In the genomic region with DNA sequence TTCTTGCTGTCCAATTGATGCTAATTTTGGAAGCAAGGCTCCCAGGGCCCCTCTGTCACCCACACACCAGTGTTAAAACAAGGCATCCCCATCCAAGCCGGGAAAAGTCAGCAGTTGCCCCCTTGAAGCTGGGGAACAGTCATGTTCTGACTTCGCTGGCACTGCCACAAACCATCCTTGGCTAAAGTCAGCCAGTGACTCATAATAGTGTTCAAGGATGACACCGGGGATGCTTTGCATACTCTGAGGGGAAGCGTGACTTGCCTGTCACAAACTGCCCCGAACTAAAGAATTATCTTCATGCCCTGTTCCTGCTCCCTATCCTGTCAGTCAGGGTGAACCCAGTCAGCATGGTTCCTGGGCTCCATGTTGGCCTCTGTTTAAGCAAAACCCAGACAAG, we compare ENCODE assay signal across 8 cellular contexts. TPM values are rescaled to one million over a fixed set of nuclear protein-coding genes. Genes with fewer than 3 reads are reported as not detected.
DNase-seq lines count a peak whose midpoint lies in the region; ATAC-seq and TF ChIP-seq lines count a peak whose summit lies in the region.

No MANE protein-coding gene starts in this region.

- H3K36me3 ChIP-seq in upper lobe of left lung (no peaks in the 10 kb centered on the region), Peyer's patch (no peaks in the 10 kb centered on the region), stomach (no peaks in the 10 kb centered on the region)

- intact Hi-C loops in stomach (cut with DNase I; ENCODE audit: low total_unique reads), result no loop called here

- TF ChIP-seq EP300 in upper lobe of left lung (IDR thresholded peaks at IDR 0.05) (no peak), stomach (IDR thresholded peaks at IDR 0.05) (no peak)

- ATAC-seq in HG02970 (IDR thresholded peaks at IDR 0.05; ENCODE audit: low FRiP score, unreplicated experiment) (peak; percentile 73), upper lobe of left lung (ENCODE audit: low FRiP score in 2 of 2) (peak; percentile 28 to 48)

- WGBS in upper lobe of left lung, 2 donors, result 57 to 67% methylated on average over 5 of the region's 5 CpGs
- 61 to 81% (median 69%) methylated on average over 5 of the region's 5 CpGs for WGBS in stomach, 5 donors

- H3K27me3 ChIP-seq in upper lobe of left lung (no peaks in the 10 kb centered on the region), Peyer's patch (no peaks in the 10 kb centered on the region), stomach (no peaks in the 10 kb centered on the region)

- H3K27ac ChIP-seq in upper lobe of left lung (peak overlapping the region in 3 of 4 donors; percentile 3 to 63 (median 62)), Peyer's patch (peak overlapping the region in 1 of 4 donors; percentile 93), stomach (peak overlapping the region in 2 of 5 donors; percentile 8 to 67)

- TF ChIP-seq POLR2A in upper lobe of left lung (IDR thresholded peaks at IDR 0.05) (no peak), Peyer's patch (IDR thresholded peaks at IDR 0.05) (no peak), stomach (IDR thresholded peaks at IDR 0.05) (no peak)

- TF ChIP-seq CTCF in upper lobe of left lung (IDR thresholded peaks at IDR 0.05) (no peak), Peyer's patch (IDR thresholded peaks at IDR 0.05) (no peak), stomach (IDR thresholded peaks at IDR 0.05) (no peak)

- H3K4me1 ChIP-seq in upper lobe of left lung, result peaks cover 0 to 15% (median 11%) of the 10 kb centered on the region in 4 donors
- peaks cover 0 to 43% (median 9%) of the 10 kb centered on the region in 4 donors for H3K4me1 ChIP-seq in Peyer's patch
- H3K4me1 ChIP-seq in stomach, result peaks cover 0 to 28% (median 13%) of the 10 kb centered on the region in 4 donors

- H3K9me3 ChIP-seq in upper lobe of left lung, result no peaks in the 10 kb centered on the region
- H3K9me3 ChIP-seq in Peyer's patch, result no peaks in the 10 kb centered on the region
- no peaks in the 10 kb centered on the region for H3K9me3 ChIP-seq in stomach

- peak; percentile 14 for DNase-seq in stimulated activated CD4-positive, alpha-beta T cell treated with anti-CD3 and anti-CD28 coated beads, Interleukin-1b, Interleukin-23, amount 100 ng/mL, for 48 hours
- no peak for DNase-seq in stimulated activated CD4-positive, alpha-beta T cell treated with anti-CD3 and anti-CD28 coated beads, Interleukin-2, amount 100 ng/mL, for 24 hours
- DNase-seq in RPMI7951 (ENCODE audit: low read depth), result peak; percentile 71
- peak in 1 of 2 donors; percentile 45 for DNase-seq in upper lobe of left lung
- no peak for DNase-seq in Peyer's patch
- DNase-seq in middle frontal gyrus (ENCODE audit: extremely low spot score, low spot score), result no peak
- DNase-seq in stomach, result no peak

- H3K4me3 ChIP-seq in upper lobe of left lung (no peak overlapping the region), Peyer's patch (no peak overlapping the region), stomach (no peak overlapping the region)

RNA-seq across cellular contexts. Expression of a gene that starts 37.0 kb away (rescaled TPM):
- 4.2 and 4.3 TPM in 2 replicates for total RNA-seq in RPMI7951 (2014; rRNA removed; shearing (Covaris generic))
- total RNA-seq in upper lobe of left lung, result 10 to 100 TPM in 3 of 6 donors, 1 to 10 TPM in 3; 4.2 to 19.6 (median 10.7) TPM
- total RNA-seq in Peyer's patch, result 10 to 100 TPM in 3 of 4 donors, 1 to 10 TPM in 1; 2.5 to 51.6 (median 37.9) TPM
- 10 to 100 TPM in 2 of 5 donors, 1 to 10 TPM in 1, under 1 TPM in 1, not detected in 1; 0.89 to 16.0 (median 8.8) TPM for total RNA-seq in stomach
- 1 to 10 TPM; 2.4 to 3.8 (median 3.7) TPM for polyA plus RNA-seq in stomach

Comparison
In these comparisons a context has a peak if more than half of its experiments do, and no peak if none do; other contexts are left out.
1. DNase-seq: peak in stimulated activated CD4-positive, alpha-beta T cell treated with anti-CD3 and anti-CD28 coated beads, Interleukin-1b, Interleukin-23, amount 100 ng/mL, for 48 hours (single experiment) and RPMI7951 (single experiment); none in stimulated activated CD4-positive, alpha-beta T cell treated with anti-CD3 and anti-CD28 coated beads, Interleukin-2, amount 100 ng/mL, for 24 hours (0 of 2), Peyer's patch (0 of 3), middle frontal gyrus (single experiment) and stomach (single experiment).